Comparison of ENCODE assay signal across 13 cellular contexts in genomic region chr3:87206070-87206469, GRCh38. TPM values are rescaled to one million over a fixed set of nuclear protein-coding genes. Genes with fewer than 3 reads are reported as not detected.
A peak's percentile ranks its signal among the peaks of the same experiment; 100 is the strongest.
DNase-seq lines count a peak whose midpoint lies in the region; ATAC-seq, FAIRE-seq and TF ChIP-seq lines count a peak whose summit lies in the region.
"Had no signal": no experiment of that assay in that cellular context is flagged by ENCODE, and none has a peak within 500 bp of the region (broad histone marks: within the 10 kb centered on the region; RNA-seq: fewer than 3 reads in every experiment).

No MANE protein-coding gene starts in this region.

- no peaks in the 10 kb centered on the region for H3K27me3 ChIP-seq in skeletal muscle satellite cell (ENCODE audit: control insufficient read depth, insufficient read depth, low read length)
- H3K27me3 ChIP-seq: uterus had no signal

- H3K4me1 ChIP-seq in skeletal muscle satellite cell (ENCODE audit: control insufficient read depth, insufficient read depth, low read length), result peaks cover 24% of the 10 kb centered on the region
- H3K4me1 ChIP-seq: uterus had no signal

- no peaks in the 10 kb centered on the region for H3K36me3 ChIP-seq in skeletal muscle satellite cell (ENCODE audit: insufficient read depth, low read length)

- TF ChIP-seq CTCF in fibroblast of mammary gland (conservative IDR thresholded peaks at IDR 0.05; ENCODE audit: control insufficient read depth, insufficient read depth, low read depth, low read length), result no peak

- FAIRE-seq in RCC 7860 (lab: Jason Lieb, UNC), result peak; percentile 64

- peak overlapping the region; percentile 31 for H3K9ac ChIP-seq in skeletal muscle satellite cell (ENCODE audit: low read depth, low read length)

- peak overlapping the region; percentile 44 for H3K4me2 ChIP-seq in skeletal muscle satellite cell (ENCODE audit: low read length)

- H3K4me3 ChIP-seq in fibroblast of mammary gland (ENCODE audit: control insufficient read depth, low read depth, low read length) (no peak overlapping the region), skeletal muscle satellite cell (ENCODE audit: low read length) (no peak overlapping the region)
- H3K4me3 ChIP-seq: uterus had no signal

- no peak for ATAC-seq in GM21447 (IDR thresholded peaks at IDR 0.05; ENCODE audit: unreplicated experiment)
- ATAC-seq: right cardiac atrium had no signal

- DNase-seq in SIG-M5 treated with dmso at 0.1 percent for 504 hours (lab: John Stamatoyannopoulos, UW; ENCODE audit: unreplicated experiment), result peak; percentile 34
- no peak for DNase-seq in SIG-M5 (lab: John Stamatoyannopoulos, UW)
- DNase-seq in RCC 7860 (ENCODE audit: low spot score), result peak; percentile 47
- DNase-seq in fibroblast of mammary gland (ENCODE audit: low read depth), result peak; percentile 86
- DNase-seq in Ammon's horn (ENCODE audit: low spot score), result no peak
- no peak for DNase-seq in NCI-H748 (lab: John Stamatoyannopoulos, UW; ENCODE audit: unreplicated experiment)
- DNase-seq: AML-193, anterior cingulate cortex, NCI-H1105 treated with DMSO at 0.1 percent for 48 hours, right cardiac atrium, uterus had no signal

- no peaks in the 10 kb centered on the region for H3K9me3 ChIP-seq in skeletal muscle satellite cell (replicated peaks; ENCODE audit: low read length)
- H3K9me3 ChIP-seq: uterus had no signal

RNA-seq across cellular contexts. Expression of gene CHMP2B, which starts 21.0 kb away (rescaled TPM):
- 27.3 and 30.7 TPM in 2 replicates for total RNA-seq in skeletal muscle satellite cell (2012; rRNA removed)

Comparison
In these comparisons a context has a peak if more than half of its experiments do, and no peak if none do; other contexts are left out.
1. DNase-seq: peak in SIG-M5 treated with dmso at 0.1 percent for 504 hours (single experiment), RCC 7860 (single experiment) and fibroblast of mammary gland (single experiment); none in SIG-M5 (single experiment), Ammon's horn (single experiment) and NCI-H748 (single experiment).